8 cellular contexts compared by ENCODE assay signal in genomic region chr2:121634354-121635307, GRCh38. TPM values are rescaled to one million over a fixed set of nuclear protein-coding genes. Genes with fewer than 3 reads are reported as not detected.
DNase-seq lines count a peak whose midpoint lies in the region; ATAC-seq and TF ChIP-seq lines count a peak whose summit lies in the region.

No MANE protein-coding gene starts in this region.

- no peak overlapping the region for H3K27ac ChIP-seq in endodermal cell (ENCODE audit: low read depth, low read length)

- 94 to 100% methylated on average over 3 to 6 of the region's 6 CpGs for WGBS in endodermal cell (ENCODE audit: insufficient coverage in 1 of 2, insufficient read length in 1 of 2), 2 experiments

- H3K36me3 ChIP-seq in endodermal cell (ENCODE audit: control insufficient read depth, insufficient read depth, low read length): peaks cover 7% of the 10 kb centered on the region

- no peaks in the 10 kb centered on the region for H3K9me3 Mint-ChIP-seq in activated T-cell treated with anti-CD3 and anti-CD28 coated beads, Interleukin-2, amount 50 U/mL, for 4 hours
- H3K9me3 Mint-ChIP-seq in endodermal cell: peaks cover 25% of the 10 kb centered on the region
- H3K9me3 Mint-ChIP-seq in stimulated activated memory B cell treated with anti-CD40 and anti-IgM and Interleukin-4, amounts not matched to agents 10 μg/mL and 1 μg/mL and 100 μg/mL, for 72 hours: no peaks in the 10 kb centered on the region

- no peak overlapping the region for H3K9ac ChIP-seq in endodermal cell (ENCODE audit: extremely low read depth, low read length, poor library complexity, severe bottlenecking)

- peak overlapping the region; percentile 7 for H3K27ac Mint-ChIP-seq in endodermal cell
- peak overlapping the region; percentile 58 for H3K27ac Mint-ChIP-seq in stimulated activated memory B cell treated with anti-CD40 and anti-IgM and Interleukin-4, amounts not matched to agents 10 μg/mL and 1 μg/mL and 100 μg/mL, for 72 hours

- peak; percentile 37 to 41 for ATAC-seq in activated T-cell treated with anti-CD3 and anti-CD28 coated beads, Interleukin-2, amount 50 U/mL, for 4 hours
- ATAC-seq in stimulated activated memory B cell treated with anti-CD40 and anti-IgM and Interleukin-4, amounts not matched to agents 10 μg/mL and 1 μg/mL and 100 μg/mL, for 72 hours: no peak
- no peak for ATAC-seq in HG02970 (IDR thresholded peaks at IDR 0.05; ENCODE audit: low FRiP score, unreplicated experiment)

- no peak overlapping the region for H3K4me3 Mint-ChIP-seq in activated T-cell treated with anti-CD3 and anti-CD28 coated beads, Interleukin-2, amount 50 U/mL, for 4 hours
- no peak overlapping the region for H3K4me3 Mint-ChIP-seq in endodermal cell
- H3K4me3 Mint-ChIP-seq in stimulated activated memory B cell treated with anti-CD40 and anti-IgM and Interleukin-4, amounts not matched to agents 10 μg/mL and 1 μg/mL and 100 μg/mL, for 72 hours: no peak overlapping the region

- H3K4me1 ChIP-seq in endodermal cell (ENCODE audit: control insufficient read depth, insufficient read depth, low read length): no peaks in the 10 kb centered on the region

- H3K36me3 Mint-ChIP-seq in activated T-cell treated with anti-CD3 and anti-CD28 coated beads, Interleukin-2, amount 50 U/mL, for 4 hours (ENCODE audit: insufficient read depth): peaks cover 19% of the 10 kb centered on the region
- peaks cover 28% of the 10 kb centered on the region for H3K36me3 Mint-ChIP-seq in endodermal cell (ENCODE audit: low read depth)
- peaks cover 23% of the 10 kb centered on the region for H3K36me3 Mint-ChIP-seq in stimulated activated memory B cell treated with anti-CD40 and anti-IgM and Interleukin-4, amounts not matched to agents 10 μg/mL and 1 μg/mL and 100 μg/mL, for 72 hours

- H3K4me3 ChIP-seq in endodermal cell (ENCODE audit: low read length): no peak overlapping the region

- peaks cover 31% of the 10 kb centered on the region for H3K4me1 Mint-ChIP-seq in activated T-cell treated with anti-CD3 and anti-CD28 coated beads, Interleukin-2, amount 50 U/mL, for 4 hours (ENCODE audit: low read depth)
- H3K4me1 Mint-ChIP-seq in endodermal cell: no peaks in the 10 kb centered on the region
- peaks cover 23% of the 10 kb centered on the region for H3K4me1 Mint-ChIP-seq in stimulated activated memory B cell treated with anti-CD40 and anti-IgM and Interleukin-4, amounts not matched to agents 10 μg/mL and 1 μg/mL and 100 μg/mL, for 72 hours

- H3K27me3 ChIP-seq in endodermal cell (ENCODE audit: control insufficient read depth, insufficient read depth, low read length, poor library complexity, severe bottlenecking): no peaks in the 10 kb centered on the region

- no peak for DNase-seq in activated T-cell treated with anti-CD3 and anti-CD28 coated beads, Interleukin-2, amount 50 U/mL, for 4 hours
- DNase-seq in activated T-cell treated with anti-CD3 and anti-CD28 coated beads, Interleukin-2, amount 50 U/mL, for 1 hour: no peak
- DNase-seq in NCI-H748 treated with DMSO at 0.1 percent for 48 hours (lab: John Stamatoyannopoulos, UW) (peak; percentile 21), endodermal cell (no peak), D341Med (ENCODE audit: low spot score) (no peak), NCI-H1436 treated with DMSO at 0.1 percent for 48 hours (lab: John Stamatoyannopoulos, UW) (no peak)

- no peaks in the 10 kb centered on the region for H3K27me3 Mint-ChIP-seq in activated T-cell treated with anti-CD3 and anti-CD28 coated beads, Interleukin-2, amount 50 U/mL, for 4 hours (ENCODE audit: low read depth)
- no peaks in the 10 kb centered on the region for H3K27me3 Mint-ChIP-seq in endodermal cell (ENCODE audit: insufficient read depth)
- H3K27me3 Mint-ChIP-seq in stimulated activated memory B cell treated with anti-CD40 and anti-IgM and Interleukin-4, amounts not matched to agents 10 μg/mL and 1 μg/mL and 100 μg/mL, for 72 hours: no peaks in the 10 kb centered on the region

- TF ChIP-seq CTCF in endodermal cell (conservative IDR thresholded peaks at IDR 0.05): no peak

- peaks cover 21% of the 10 kb centered on the region for H3K9me3 ChIP-seq in endodermal cell (ENCODE audit: control insufficient read depth, low read length)

RNA-seq across cellular contexts. Expression of gene CLASP1, which starts 14.6 kb away (rescaled TPM):
- total RNA-seq in activated T-cell treated with anti-CD3 and anti-CD28 coated beads, Interleukin-2, amount 50 U/mL, for 4 hours: 10 to 100 TPM; 48.3 to 68.2 (median 63.2) TPM
- total RNA-seq in endodermal cell: 10 to 100 TPM; 87.0 to 88.3 TPM
- polyA plus RNA-seq in endodermal cell (2013, experiment 1 of 2): 56.6 TPM
- polyA plus RNA-seq in endodermal cell (2013, experiment 2 of 2): 49.5 TPM

Comparison
In these comparisons a context has a peak if more than half of its experiments do, and no peak if none do; other contexts are left out.
1. ATAC-seq: peak in activated T-cell treated with anti-CD3 and anti-CD28 coated beads, Interleukin-2, amount 50 U/mL, for 4 hours (2 of 2); none in stimulated activated memory B cell treated with anti-CD40 and anti-IgM and Interleukin-4, amounts not matched to agents 10 μg/mL and 1 μg/mL and 100 μg/mL, for 72 hours (single experiment) and HG02970 (single experiment).